22 cellular contexts compared by ENCODE assay signal in genomic region chr21:29793712-29794111, GRCh38.
DNase-seq lines count a peak whose midpoint lies in the region; ATAC-seq, FAIRE-seq and TF ChIP-seq lines count a peak whose summit lies in the region.
"Had no signal": no experiment of that assay in that cellular context is flagged by ENCODE, and none has a peak within 500 bp of the region (broad histone marks: within the 10 kb centered on the region; RNA-seq: fewer than 3 reads in every experiment).

No MANE protein-coding gene starts in this region.

- H4K91ac ChIP-seq in neuronal stem cell (ENCODE audit: low read depth, low read length, poor library complexity), result no peak overlapping the region

- TF ChIP-seq EP300 in HepG2 (IDR thresholded peaks at IDR 0.05; ENCODE audit: low read depth in 2 of 2, low read length in 2 of 2) (no peak), HepG2 (CRISPR knock-in tag; IDR thresholded peaks at IDR 0.05; ENCODE audit: borderline replicate concordance) (no peak)

- POLR2A ChIA-PET in HepG2 (lab: Yijun Ruan, JAX), result no interaction called here

- no TSS peak for BruUV-seq in HepG2 (replicated peaks; lab: Mats Ljungman, UMichigan)

- H2BK5ac ChIP-seq in neuronal stem cell (ENCODE audit: low read length), result no peak overlapping the region

- no peak overlapping the region for H3K4ac ChIP-seq in neuronal stem cell (ENCODE audit: low read length)

- no peak overlapping the region for H3K4me3 ChIP-seq in liver (ENCODE audit: low read depth in 1 of 3, low read length in 3 of 3)
- no peak overlapping the region for H3K4me3 ChIP-seq in HepG2 (replicated peaks in 1 of 3; ENCODE audit: insufficient read depth in 1 of 3, low read depth in 2 of 3, low read length in 3 of 3)
- no peak overlapping the region for H3K4me3 ChIP-seq in neural progenitor cell
- no peak overlapping the region for H3K4me3 ChIP-seq in neuronal stem cell (ENCODE audit: low read length in 2 of 2)
- H3K4me3 ChIP-seq: A549; BLaER1 treated with 17β-estradiol and CSF1 and Interleukin-3, amounts not matched to agents 10 nM and 100 nM had no signal

- intact Hi-C loops in HepG2 (cut with micrococcal nuclease; ENCODE audit: unreplicated experiment), result no loop called here

- H3K4me3 Mint-ChIP-seq in neural progenitor cell, result no peak overlapping the region
- H3K4me3 Mint-ChIP-seq: B cell; CD4-positive, alpha-beta T cell; CD8-positive, alpha-beta T cell had no signal

- no peak overlapping the region for H4K8ac ChIP-seq in neuronal stem cell (ENCODE audit: low read depth, low read length)

- ATAC-seq in HepG2, result no peak
- ATAC-seq in GM21381 (IDR thresholded peaks at IDR 0.05; ENCODE audit: unreplicated experiment), result no peak
- ATAC-seq: A549; CD8-positive, alpha-beta T cell had no signal

- H3K9ac ChIP-seq in liver (ENCODE audit: low read depth in 1 of 2, low read length in 2 of 2) (no peak overlapping the region), HepG2 (ENCODE audit: insufficient read depth, low read depth, low read length) (no peak overlapping the region), neural progenitor cell (no peak overlapping the region), neuronal stem cell (ENCODE audit: low read depth, low read length, poor library complexity) (no peak overlapping the region)
- H3K9ac ChIP-seq: BLaER1 treated with 17β-estradiol and CSF1 and Interleukin-3, amounts not matched to agents 10 nM and 100 nM had no signal

- H4K20me1 ChIP-seq in HepG2 (ENCODE audit: insufficient read depth, low read length), result no peaks in the 10 kb centered on the region
- H4K20me1 ChIP-seq in neural progenitor cell (ENCODE audit: low read depth), result no peaks in the 10 kb centered on the region
- H4K20me1 ChIP-seq: BLaER1 treated with 17β-estradiol and CSF1 and Interleukin-3, amounts not matched to agents 10 nM and 100 nM had no signal

- no peaks in the 10 kb centered on the region for H3K9me3 Mint-ChIP-seq in neural progenitor cell
- H3K9me3 Mint-ChIP-seq: CD4-positive, alpha-beta T cell; CD8-positive, alpha-beta T cell had no signal

- no peak for TF ChIP-seq RAD21 in liver (IDR thresholded peaks at IDR 0.05)
- TF ChIP-seq RAD21 in HepG2 (CRISPR knock-in tag; IDR thresholded peaks at IDR 0.05), result no peak

- 43% methylated on average over 4 of the region's 4 CpGs for WGBS in liver
- 8% methylated on average over 4 of the region's 4 CpGs for WGBS in HepG2 (ENCODE audit: low lambda C conversion rate)
- no CpG with 5 or more reads among the region's 4 CpGs for WGBS in neuronal stem cell (ENCODE audit: extremely low coverage in 2 of 2, insufficient read length in 2 of 2, insufficient replicate concordance in 1 of 2), 2 donors

- H3K27me3 Mint-ChIP-seq in neural progenitor cell (ENCODE audit: insufficient read depth, low read depth), result no peaks in the 10 kb centered on the region
- H3K27me3 Mint-ChIP-seq: B cell had no signal

- DNase-seq in HepG2 (ENCODE audit: low spot score) (no peak), neural progenitor cell (ENCODE audit: low spot score) (no peak), neuronal stem cell (ENCODE audit: low spot score) (no peak), NCI-H1436 treated with DMSO at 0.1 percent for 48 hours (lab: John Stamatoyannopoulos, UW) (no peak)
- DNase-seq: AML-193; Caco-2; Calu3; CD4-positive, alpha-beta T cell; CD8-positive, alpha-beta T cell; DMS79 treated with DMSO at 0.1 percent for 48 hours; GF-D8 had no signal

- H3K27ac ChIP-seq in liver (ENCODE audit: low read depth in 1 of 2, low read length in 2 of 2) (no peak overlapping the region), HepG2 (ENCODE audit: extremely low read length, insufficient read depth, low read length) (no peak overlapping the region), neural progenitor cell (no peak overlapping the region), neuronal stem cell (replicated peaks; ENCODE audit: low read length) (no peak overlapping the region)
- H3K27ac ChIP-seq: 22Rv1; A549; BLaER1 treated with 17β-estradiol and CSF1 and Interleukin-3, amounts not matched to agents 10 nM and 100 nM; C4-2B had no signal

- H3K27ac Mint-ChIP-seq in neural progenitor cell, result no peak overlapping the region
- H3K27ac Mint-ChIP-seq: B cell; CD4-positive, alpha-beta T cell; CD8-positive, alpha-beta T cell had no signal

- H2BK120ac ChIP-seq in neuronal stem cell (ENCODE audit: low read depth, low read length), result no peak overlapping the region

- H3K36me3 ChIP-seq in liver (ENCODE audit: control insufficient read depth in 4 of 4, insufficient read depth in 3 of 4, low read depth in 1 of 4, low read length in 3 of 4) (no peaks in the 10 kb centered on the region), HepG2 (replicated peaks in 1 of 2; ENCODE audit: control insufficient read depth in 1 of 2, insufficient read depth in 2 of 2, low read length in 2 of 2) (no peaks in the 10 kb centered on the region), neural progenitor cell (no peaks in the 10 kb centered on the region), neuronal stem cell (replicated peaks in 1 of 2; ENCODE audit: control insufficient read depth in 2 of 2, insufficient read depth in 2 of 2, low read length in 2 of 2) (no peaks in the 10 kb centered on the region)
- H3K36me3 ChIP-seq: BLaER1 treated with 17β-estradiol and CSF1 and Interleukin-3, amounts not matched to agents 10 nM and 100 nM had no signal

- H3K4me1 Mint-ChIP-seq in neural progenitor cell, result peaks cover 3% of the 10 kb centered on the region
- H3K4me1 Mint-ChIP-seq: B cell had no signal

- no peak overlapping the region for H2BK15ac ChIP-seq in neuronal stem cell (ENCODE audit: low read length)

- CTCF ChIA-PET in HepG2 (lab: Yijun Ruan, JAX; ENCODE audit: low intra/inter-chr PET ratio, low total read pairs), result no interaction called here

- no peaks in the 10 kb centered on the region for H3K79me2 ChIP-seq in HepG2 (ENCODE audit: insufficient read depth, low read length)
- no peaks in the 10 kb centered on the region for H3K79me2 ChIP-seq in neural progenitor cell (ENCODE audit: low read depth)

- H3K27me3 ChIP-seq in liver (ENCODE audit: control insufficient read depth in 4 of 4, insufficient read depth in 4 of 4, low read length in 3 of 4) (no peaks in the 10 kb centered on the region), HepG2 (ENCODE audit: control insufficient read depth in 1 of 2, insufficient read depth in 2 of 2, low read length in 2 of 2) (no peaks in the 10 kb centered on the region), neural progenitor cell (no peaks in the 10 kb centered on the region), neuronal stem cell (ENCODE audit: control insufficient read depth in 3 of 3, insufficient read depth in 3 of 3, low read depth in 1 of 3, low read length in 3 of 3) (no peaks in the 10 kb centered on the region)
- H3K27me3 ChIP-seq: BLaER1 treated with 17β-estradiol and CSF1 and Interleukin-3, amounts not matched to agents 10 nM and 100 nM had no signal

- FAIRE-seq in HepG2 (lab: Jason Lieb, UNC), result no peak
- FAIRE-seq: A549, D721Med, G401.6, GM12891, GM19239 had no signal

- in situ Hi-C loops in HepG2 (cut with HindIII; ENCODE audit: extremely low pct_ligation_motif_present, low pct_unique_long_range_greater_than_20kb), result no loop called here

- H3K4me1 ChIP-seq in liver (ENCODE audit: control insufficient read depth in 4 of 4, insufficient read depth in 4 of 4, low read length in 3 of 4) (peaks cover 0 to 17% (median 5%) of the 10 kb centered on the region in 4 donors), HepG2 (ENCODE audit: insufficient read depth, low read length) (no peaks in the 10 kb centered on the region), neural progenitor cell (no peaks in the 10 kb centered on the region), neuronal stem cell (ENCODE audit: control insufficient read depth in 2 of 2, insufficient read depth in 1 of 2, low read depth in 1 of 2, low read length in 2 of 2) (peaks cover 0 to 3% of the 10 kb centered on the region in 2 donors)
- H3K4me1 ChIP-seq: A549 had no signal

- no peaks in the 10 kb centered on the region for H3F3A ChIP-seq in neural progenitor cell (ENCODE audit: low read depth)

- H2AFZ ChIP-seq in HepG2 (ENCODE audit: low read length) (no peak overlapping the region), neural progenitor cell (replicated peaks) (peak overlapping the region; percentile 72), neuronal stem cell (ENCODE audit: low read length) (peak overlapping the region; percentile 76)

- H3K36me3 Mint-ChIP-seq in neural progenitor cell, result no peaks in the 10 kb centered on the region
- H3K36me3 Mint-ChIP-seq: CD8-positive, alpha-beta T cell had no signal

- no peak for TF ChIP-seq POLR2A in HepG2 (IDR thresholded peaks at IDR 0.05; ENCODE audit: insufficient read depth in 1 of 2, low read depth in 2 of 2, low read length in 2 of 2)

- H3K4me2 ChIP-seq in HepG2 (ENCODE audit: low read depth, low read length), result no peak overlapping the region
- H3K4me2 ChIP-seq in neural progenitor cell, result no peak overlapping the region
- H3K4me2 ChIP-seq in neuronal stem cell (ENCODE audit: insufficient read depth, low read length, poor library complexity, severe bottlenecking), result no peak overlapping the region
- H3K4me2 ChIP-seq: A549; BLaER1 treated with 17β-estradiol and CSF1 and Interleukin-3, amounts not matched to agents 10 nM and 100 nM had no signal

- no peak overlapping the region for H3K23ac ChIP-seq in neuronal stem cell (ENCODE audit: low read depth, low read length, poor library complexity)

- TF ChIP-seq CTCF in liver (IDR thresholded peaks at IDR 0.05; ENCODE audit: low read depth, low read length, missing input control) (no peak), HepG2 (CRISPR knock-in tag; IDR thresholded peaks at IDR 0.05) (no peak), neural progenitor cell (IDR thresholded peaks at IDR 0.05) (no peak)

- no peak overlapping the region for H3K18ac ChIP-seq in neuronal stem cell (ENCODE audit: low read length)

- no peak overlapping the region for H3K14ac ChIP-seq in neuronal stem cell (ENCODE audit: low read length)

- H2AK5ac ChIP-seq in neuronal stem cell (ENCODE audit: low read depth, low read length), result no peak overlapping the region

- H2BK12ac ChIP-seq in neuronal stem cell (ENCODE audit: low read length), result no peak overlapping the region

- H3K9me3 ChIP-seq in liver (ENCODE audit: control insufficient read depth in 4 of 4, low read length in 3 of 4) (no peaks in the 10 kb centered on the region), HepG2 (ENCODE audit: low read length) (no peaks in the 10 kb centered on the region), neural progenitor cell (ENCODE audit: low read depth) (no peaks in the 10 kb centered on the region), neuronal stem cell (replicated peaks in 1 of 2; ENCODE audit: control insufficient read depth in 2 of 2, insufficient read depth in 1 of 2, low read depth in 1 of 2, low read length in 2 of 2) (no peaks in the 10 kb centered on the region)
- H3K9me3 ChIP-seq: A549; BLaER1 treated with 17β-estradiol and CSF1 and Interleukin-3, amounts not matched to agents 10 nM and 100 nM; Caco-2 had no signal

- no peaks in the 10 kb centered on the region for H3K79me1 ChIP-seq in neuronal stem cell (ENCODE audit: low read depth, low read length)

TF ChIP-seq in liver, 16 proteins besides CTCF, POLR2A, EP300 and RAD21:
- TF ChIP-seq TAF1 (conservative IDR thresholded peaks at IDR 0.05), result no peak
- TF ChIP-seq HNF4A (conservative IDR thresholded peaks at IDR 0.05), result peak; percentile 54 to 56

TF ChIP-seq in HepG2, 621 proteins besides CTCF, POLR2A, EP300 and RAD21 (continues in another document):
- TF ChIP-seq SIX1 (CRISPR knock-in tag; IDR thresholded peaks at IDR 0.05; ENCODE audit: borderline replicate concordance) (no peak), TEAD3 (CRISPR knock-in tag; optimal IDR thresholded peaks at IDR 0.05; ENCODE audit: borderline replicate concordance) (no peak)
